In the genomic region with DNA sequence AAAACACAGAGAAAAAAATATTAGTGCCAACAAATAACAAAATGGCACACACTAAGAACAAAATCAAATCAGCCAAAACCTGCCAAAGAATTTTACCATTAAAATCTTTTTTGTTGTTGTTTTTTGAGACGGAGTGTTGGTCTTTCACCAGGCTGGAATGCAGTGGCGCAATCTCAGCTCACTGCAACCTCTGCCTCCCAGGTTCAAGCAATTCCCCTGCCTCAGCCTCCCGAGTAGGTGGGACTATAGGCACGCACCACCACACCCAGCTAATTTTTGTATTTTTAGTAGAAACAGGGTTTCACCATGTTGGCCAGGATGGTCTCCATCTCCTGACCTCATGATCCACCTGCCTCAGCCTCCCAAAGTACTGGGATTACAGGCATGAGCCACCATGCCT, we compare ENCODE assay signal across 2 cellular contexts.
TF ChIP-seq lines count a peak whose summit lies in the region.

No MANE protein-coding gene starts in this region.

TF ChIP-seq in H1, 55 proteins besides CTCF, POLR2A, EP300 and RAD21:
- TF ChIP-seq CEBPB (IDR thresholded peaks at IDR 0.05; ENCODE audit: low read depth, low read length) (peak; percentile 67), TEAD4 (IDR thresholded peaks at IDR 0.05; ENCODE audit: low read depth, low read length) (peak; percentile 39; the same call in 1 of the 2 replicates)

TF ChIP-seq in HepG2, 621 proteins besides CTCF, POLR2A, EP300 and RAD21:
- TF ChIP-seq ZNF460 (CRISPR knock-in tag; IDR thresholded peaks at IDR 0.05; ENCODE audit: borderline replicate concordance) (peak; percentile 57), CEBPB (IDR thresholded peaks at IDR 0.05; ENCODE audit: borderline replicate concordance, low read depth, low read length) (0 out of 2 replicates have a peak, but pooled peaks have one; percentile 11), TEAD3 (CRISPR knock-in tag; optimal IDR thresholded peaks at IDR 0.05; ENCODE audit: borderline replicate concordance) (peak; percentile 44), CEBPG (CRISPR knock-in tag; IDR thresholded peaks at IDR 0.05) (peak; percentile 32; the same call in 1 of the 2 replicates)
